In genomic region chr6:56756791-56757582, GRCh38 we compare ENCODE assay signal across 15 cellular contexts.
DNase-seq lines count a peak whose midpoint lies in the region; FAIRE-seq and TF ChIP-seq lines count a peak whose summit lies in the region.
"Had no signal": no experiment of that assay in that cellular context is flagged by ENCODE, and none has a peak within 500 bp of the region (broad histone marks: within the 10 kb centered on the region; RNA-seq: fewer than 3 reads in every experiment).

No MANE protein-coding gene starts in this region.

- POLR2A ChIA-PET in CD8-positive, alpha-beta memory T cell (lab: Charles Lee): no interaction called here

- no peaks in the 10 kb centered on the region for H3K36me3 ChIP-seq in CD8-positive, alpha-beta memory T cell (ENCODE audit: insufficient read depth, low read length)
- no peaks in the 10 kb centered on the region for H3K36me3 ChIP-seq in kidney (ENCODE audit: control insufficient read depth in 1 of 2, insufficient read depth in 2 of 2, low read length in 2 of 2)
- H3K36me3 ChIP-seq: neutrophil had no signal

- H3K27me3 ChIP-seq in CD8-positive, alpha-beta memory T cell (ENCODE audit: insufficient read depth, low read length, poor library complexity, severe bottlenecking): no peaks in the 10 kb centered on the region
- H3K27me3 ChIP-seq: neutrophil had no signal

- H3K27me3 Mint-ChIP-seq in chondrocyte (ENCODE audit: low read depth): no peaks in the 10 kb centered on the region
- no peaks in the 10 kb centered on the region for H3K27me3 Mint-ChIP-seq in neural crest cell (ENCODE audit: low read depth)
- H3K27me3 Mint-ChIP-seq in CD8-positive, alpha-beta memory T cell: peaks cover 1 to 3% of the 10 kb centered on the region in 2 donors
- H3K27me3 Mint-ChIP-seq: B cell, T-cell had no signal

- no peak for FAIRE-seq in kidney (lab: Jason Lieb, UNC)
- FAIRE-seq: islet of Langerhans had no signal

- DNase-seq in ELR (ENCODE audit: low read depth) (peak; percentile 50), NCI-H446 (lab: John Stamatoyannopoulos, UW) (peak; percentile 22 to 53), chondrocyte (ENCODE audit: low spot score) (no peak), neural crest cell (ENCODE audit: low read depth, low spot score) (no peak), kidney (no peak), dedifferentiated amniotic fluid mesenchymal stem cell (ENCODE audit: extremely low spot score) (no peak), HUDEP-2 (lab: John Stamatoyannopoulos, UW; ENCODE audit: unreplicated experiment in 76 of 76) (no peak)
- no peak for DNase-seq in CD8-positive, alpha-beta memory T cell
- DNase-seq: activated CD4-positive, alpha-beta T cell treated with anti-CD3 and anti-CD28 coated beads for 4 hours; activated naive CD4-positive, alpha-beta T cell treated with Interleukin-2 at 50 U/mL for 16 hours; stimulated activated CD8-positive, alpha-beta memory T cell treated with anti-CD3 and anti-CD28 coated beads, Interleukin-4, amount 100 ng/mL, for 48 hours; T-cell had no signal

- no peak overlapping the region for H3K4me3 ChIP-seq in CD8-positive, alpha-beta memory T cell (ENCODE audit: low read length)
- no peak overlapping the region for H3K4me3 ChIP-seq in kidney (ENCODE audit: low read length in 2 of 2)

- H3K9ac ChIP-seq in kidney (ENCODE audit: low read length in 2 of 2): no peak overlapping the region

- H3K4me1 Mint-ChIP-seq in chondrocyte (ENCODE audit: low read depth): peaks cover 57% of the 10 kb centered on the region
- peaks cover 49% of the 10 kb centered on the region for H3K4me1 Mint-ChIP-seq in neural crest cell
- no peaks in the 10 kb centered on the region for H3K4me1 Mint-ChIP-seq in CD8-positive, alpha-beta memory T cell
- H3K4me1 Mint-ChIP-seq: B cell, T-cell had no signal

- CTCF ChIA-PET in CD8-positive, alpha-beta memory T cell (lab: Charles Lee): no interaction called here

- H3K27ac Mint-ChIP-seq in chondrocyte (ENCODE audit: unreplicated experiment) (peak overlapping the region; percentile 74), neural crest cell (ENCODE audit: unreplicated experiment) (peak overlapping the region; percentile 16)
- H3K27ac Mint-ChIP-seq in CD8-positive, alpha-beta memory T cell: no peak overlapping the region
- H3K27ac Mint-ChIP-seq: B cell, T-cell had no signal

- H3K4me1 ChIP-seq in CD8-positive, alpha-beta memory T cell (ENCODE audit: insufficient read depth, low read length): no peaks in the 10 kb centered on the region
- H3K4me1 ChIP-seq in kidney (ENCODE audit: control insufficient read depth in 1 of 2, insufficient read depth in 1 of 2, low read depth in 1 of 2, low read length in 2 of 2): peaks cover 0 to 3% of the 10 kb centered on the region in 2 donors

- H3K4me3 Mint-ChIP-seq in chondrocyte (ENCODE audit: unreplicated experiment) (no peak overlapping the region), neural crest cell (no peak overlapping the region)
- no peak overlapping the region for H3K4me3 Mint-ChIP-seq in CD8-positive, alpha-beta memory T cell
- H3K4me3 Mint-ChIP-seq: B cell, T-cell had no signal

- H3K27ac ChIP-seq in CD8-positive, alpha-beta memory T cell (ENCODE audit: low read depth, low read length): no peak overlapping the region
- H3K27ac ChIP-seq in kidney (ENCODE audit: low read depth in 2 of 2, low read length in 2 of 2): no peak overlapping the region
- H3K27ac ChIP-seq: neutrophil had no signal

- no peaks in the 10 kb centered on the region for H3K9me3 ChIP-seq in CD8-positive, alpha-beta memory T cell (ENCODE audit: low read length)
- no peaks in the 10 kb centered on the region for H3K9me3 ChIP-seq in kidney (ENCODE audit: control insufficient read depth in 1 of 2, low read length in 2 of 2)
- H3K9me3 ChIP-seq: neutrophil had no signal

- no peak for TF ChIP-seq CTCF in chondrocyte (IDR thresholded peaks at IDR 0.05)
- TF ChIP-seq CTCF in neural crest cell (conservative IDR thresholded peaks at IDR 0.05): no peak
- TF ChIP-seq CTCF in kidney (IDR thresholded peaks at IDR 0.05; ENCODE audit: borderline replicate concordance, extremely low read depth, insufficient read depth): no peak

- intact Hi-C loops in kidney (cut with DNase I): no loop called here

- H3K9me3 Mint-ChIP-seq in chondrocyte (ENCODE audit: low read depth): no peaks in the 10 kb centered on the region
- no peaks in the 10 kb centered on the region for H3K9me3 Mint-ChIP-seq in neural crest cell
- no peaks in the 10 kb centered on the region for H3K9me3 Mint-ChIP-seq in CD8-positive, alpha-beta memory T cell
- H3K9me3 Mint-ChIP-seq: T-cell had no signal

- no peaks in the 10 kb centered on the region for H3K36me3 Mint-ChIP-seq in chondrocyte (ENCODE audit: low read depth)
- no peaks in the 10 kb centered on the region for H3K36me3 Mint-ChIP-seq in neural crest cell (ENCODE audit: low read depth)
- H3K36me3 Mint-ChIP-seq in CD8-positive, alpha-beta memory T cell: no peaks in the 10 kb centered on the region
- H3K36me3 Mint-ChIP-seq: T-cell had no signal

Comparison
In these comparisons a context has a peak if more than half of its experiments do, and no peak if none do; other contexts are left out.
1. DNase-seq: peak in ELR (single experiment) and NCI-H446 (2 of 2); none in chondrocyte (single experiment), neural crest cell (single experiment), CD8-positive, alpha-beta memory T cell (0 of 5), kidney (single experiment), dedifferentiated amniotic fluid mesenchymal stem cell (single experiment) and HUDEP-2 (0 of 76).
2. H3K27ac Mint-ChIP-seq: peak in chondrocyte (single experiment) and neural crest cell (single experiment); none in CD8-positive, alpha-beta memory T cell (0 of 8).